8 cellular contexts compared by ENCODE assay signal in the genomic region with DNA sequence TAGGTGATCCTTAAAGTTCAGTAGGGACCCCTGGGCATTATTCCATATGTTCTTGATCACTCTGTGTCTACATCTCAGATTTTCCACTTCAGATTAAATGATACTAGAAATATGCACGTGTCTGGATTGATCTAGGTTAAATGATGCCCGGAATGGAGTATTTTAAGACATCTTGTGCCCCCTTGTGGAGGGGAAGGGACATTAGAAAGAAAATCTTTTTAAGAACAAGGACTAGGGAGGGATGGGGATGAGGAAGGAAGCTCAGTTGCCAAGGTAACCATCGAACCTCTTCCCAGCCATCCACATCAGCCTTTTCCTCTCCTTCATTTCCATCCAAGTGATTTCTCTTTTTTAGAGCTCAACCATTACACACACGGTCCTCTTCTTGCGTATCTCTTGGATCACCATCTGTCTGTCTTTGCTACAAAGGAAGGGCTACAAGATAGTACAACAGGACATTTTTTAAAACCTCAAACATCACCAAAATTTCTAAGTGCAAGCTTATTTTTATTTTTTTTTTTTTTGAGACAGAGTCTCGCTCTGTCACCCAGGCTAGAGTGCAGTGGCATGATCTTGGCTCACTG. TPM values are rescaled to one million over a fixed set of nuclear protein-coding genes. Genes with fewer than 3 reads are reported as not detected.
DNase-seq lines count a peak whose midpoint lies in the region; ATAC-seq and TF ChIP-seq lines count a peak whose summit lies in the region.

No MANE protein-coding gene starts in this region.

- H3K4me1 ChIP-seq in colonic mucosa: no peaks in the 10 kb centered on the region

- TF ChIP-seq CTCF in colonic mucosa (IDR thresholded peaks at IDR 0.05): peak; percentile 50

- H3K27ac ChIP-seq in colonic mucosa: no peak overlapping the region

- H3K4me3 Mint-ChIP-seq in memory B cell: peak overlapping the region; percentile 37

- no peaks in the 10 kb centered on the region for H3K36me3 ChIP-seq in colonic mucosa

- ATAC-seq in memory B cell (ENCODE audit: low read depth) (peak; percentile 5), HG03280 (IDR thresholded peaks at IDR 0.05; ENCODE audit: unreplicated experiment) (no peak)

- H3K4me3 ChIP-seq in colonic mucosa: no peak overlapping the region

- peak overlapping the region; percentile 99 for H3K27ac Mint-ChIP-seq in memory B cell

- H3K9me3 ChIP-seq in colonic mucosa: no peaks in the 10 kb centered on the region

- H3K4me1 Mint-ChIP-seq in memory B cell: peaks cover 71% of the 10 kb centered on the region

- peaks cover 11% of the 10 kb centered on the region for H3K36me3 Mint-ChIP-seq in memory B cell

- no peaks in the 10 kb centered on the region for H3K27me3 ChIP-seq in colonic mucosa

- H3K27me3 Mint-ChIP-seq in memory B cell: no peaks in the 10 kb centered on the region

- DNase-seq in NCI-H146 treated with DMSO at 0.1 percent for 48 hours (lab: John Stamatoyannopoulos, UW; ENCODE audit: unreplicated experiment) (peak; percentile 3), NCI-H146 (lab: John Stamatoyannopoulos, UW) (no peak), HK-2 (ENCODE audit: unreplicated experiment) (peak; percentile 4), RPMI8226 (peak; percentile 76), colonic mucosa (no peak), memory B cell (ENCODE audit: low spot score in 2 of 2) (peak; percentile 54 to 71)
- DNase-seq in activated CD4-positive, alpha-beta T cell treated with anti-CD3 and anti-CD28 coated beads for 48 hours: no peak

- intact Hi-C loops in colonic mucosa (cut with DNase I): no loop called here

- H3K9me3 Mint-ChIP-seq in memory B cell: peaks cover 3% of the 10 kb centered on the region

- no peak overlapping the region for H3K9ac ChIP-seq in colonic mucosa (ENCODE audit: low read depth in 2 of 2, low read length in 2 of 2)

RNA-seq across cellular contexts. Expression of gene PRSS2, which starts 40.5 kb away (rescaled TPM):
- total RNA-seq in colonic mucosa: 100 to 1,000 TPM in 1 of 2 donors, not detected in 1; 105 TPM

RNA-seq across cellular contexts. Expression of gene EPHB6, which starts 43.6 kb away (rescaled TPM):
- total RNA-seq in colonic mucosa: 1 to 10 TPM; 1.5 to 2.3 TPM

Comparison
In these comparisons a context has a peak if more than half of its experiments do, and no peak if none do; other contexts are left out.
1. DNase-seq: peak in NCI-H146 treated with DMSO at 0.1 percent for 48 hours (single experiment), HK-2 (single experiment), RPMI8226 (single experiment) and memory B cell (2 of 2); none in NCI-H146 (single experiment), colonic mucosa (single experiment) and activated CD4-positive, alpha-beta T cell treated with anti-CD3 and anti-CD28 coated beads for 48 hours (single experiment).